ENCODE assay signal across 8 cellular contexts in the genomic region with DNA sequence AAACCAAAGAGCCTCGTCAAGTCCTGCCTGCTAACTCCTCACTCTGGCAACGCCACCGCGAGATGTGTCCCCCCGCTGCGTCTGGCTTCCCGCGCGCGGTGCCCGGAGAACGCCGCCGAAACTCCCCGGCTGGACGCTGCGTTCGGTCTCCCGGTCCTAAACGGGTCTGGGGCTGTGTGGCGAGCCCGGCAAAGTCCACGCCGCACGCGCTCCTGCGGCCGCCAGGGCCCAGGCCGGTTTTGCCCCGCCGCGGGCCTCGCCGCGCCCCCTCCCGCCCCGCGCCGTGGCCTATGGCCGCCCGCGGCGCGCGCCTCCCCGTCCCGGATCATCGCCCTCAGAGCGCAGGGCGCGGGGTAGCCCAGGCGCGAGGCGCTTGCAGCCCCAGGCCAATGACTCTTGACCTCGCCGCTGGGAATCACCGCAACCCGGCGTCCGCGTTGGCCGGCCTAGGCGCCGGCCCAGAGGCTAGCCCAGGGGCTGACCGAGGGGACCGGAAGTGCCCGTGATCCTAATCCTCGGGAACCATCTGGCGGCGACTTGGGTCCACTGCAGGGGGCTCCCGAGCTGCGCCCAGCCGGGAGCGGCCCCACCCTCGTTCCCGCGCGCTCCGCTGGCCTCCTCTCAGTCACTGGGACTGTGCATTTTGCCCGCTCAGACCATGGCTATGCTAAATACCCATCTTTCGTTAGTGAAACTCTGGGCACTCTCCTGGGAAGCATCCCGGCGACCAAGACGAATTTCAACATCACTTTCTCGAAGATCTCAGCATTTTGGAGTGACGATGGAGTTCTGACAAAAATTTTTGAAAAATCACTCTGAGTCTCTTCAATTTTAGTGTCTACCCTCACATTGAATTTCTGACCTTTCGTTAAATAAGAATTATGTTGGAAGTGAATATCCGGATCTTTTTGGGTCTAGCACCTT. TPM values are rescaled to one million over a fixed set of nuclear protein-coding genes. Genes with fewer than 3 reads are reported as not detected.
A peak's percentile ranks its signal among the peaks of the same experiment; 100 is the strongest.
DNase-seq lines count a peak whose midpoint lies in the region; ATAC-seq and TF ChIP-seq lines count a peak whose summit lies in the region.

Gene AADAT (minus strand): TSS at position 214 of the 924 bp plus-strand sequence. CDS start 266 bp downstream, outside the sequence.

- peaks cover 4% of the 10 kb centered on the region for H3K4me1 Mint-ChIP-seq in activated CD4-positive, alpha-beta memory T cell treated with anti-CD3 and anti-CD28 coated beads, Interleukin-2, amount 10 ng/mL, durations not matched to agents 7 days and 5 days

- no peaks in the 10 kb centered on the region for H3K27me3 ChIP-seq in uterus

- H3K4me1 ChIP-seq in uterus = no peaks in the 10 kb centered on the region

- DNase-seq in A172 (ENCODE audit: low spot score) = peak; percentile 68
- peak; percentile 95 for DNase-seq in GM03348 (ENCODE audit: low spot score)
- peak; percentile 19 for DNase-seq in NCI-H2081 treated with DMSO at 0.1 percent for 48 hours (lab: John Stamatoyannopoulos, UW)
- DNase-seq in activated CD4-positive, alpha-beta memory T cell treated with anti-CD3 and anti-CD28 coated beads, Interleukin-2, amount 10 ng/mL, durations not matched to agents 7 days and 5 days = no peak
- DNase-seq in fibroblast of the conjunctiva (ENCODE audit: low read depth) = peak; percentile 51
- peak; percentile 90 for DNase-seq in myocyte (ENCODE audit: low read depth)
- DNase-seq in uterus = peak; percentile 72 to 81

- H3K9me3 ChIP-seq in uterus = no peaks in the 10 kb centered on the region

- H3K27ac ChIP-seq in uterus = peak within 1 kb of the TSS; percentile 62 to 78

- H3K27ac Mint-ChIP-seq in activated CD4-positive, alpha-beta memory T cell treated with anti-CD3 and anti-CD28 coated beads, Interleukin-2, amount 10 ng/mL, durations not matched to agents 7 days and 5 days = no peak within 1 kb of the TSS

- H3K4me3 Mint-ChIP-seq in activated CD4-positive, alpha-beta memory T cell treated with anti-CD3 and anti-CD28 coated beads, Interleukin-2, amount 10 ng/mL, durations not matched to agents 7 days and 5 days = peak within 1 kb of the TSS; percentile 41

- peak in 1 of 2 donors; percentile 21 for TF ChIP-seq POLR2A in uterus (IDR thresholded peaks at IDR 0.05)

- no peaks in the 10 kb centered on the region for H3K36me3 ChIP-seq in uterus

- H3K27me3 Mint-ChIP-seq in activated CD4-positive, alpha-beta memory T cell treated with anti-CD3 and anti-CD28 coated beads, Interleukin-2, amount 10 ng/mL, durations not matched to agents 7 days and 5 days = peaks cover 30% of the 10 kb centered on the region

- POLR2A ChIA-PET in activated CD4-positive, alpha-beta memory T cell treated with anti-CD3 and anti-CD28 coated beads, Interleukin-2, amount 10 ng/mL, durations not matched to agents 7 days and 5 days (lab: Charles Lee) = no interaction called here

- CTCF ChIA-PET in activated CD4-positive, alpha-beta memory T cell treated with anti-CD3 and anti-CD28 coated beads, Interleukin-2, amount 10 ng/mL, durations not matched to agents 7 days and 5 days (lab: Charles Lee) = no interaction called here

- H3K9me3 Mint-ChIP-seq in activated CD4-positive, alpha-beta memory T cell treated with anti-CD3 and anti-CD28 coated beads, Interleukin-2, amount 10 ng/mL, durations not matched to agents 7 days and 5 days = no peaks in the 10 kb centered on the region

- H3K4me3 ChIP-seq in uterus = peak within 1 kb of the TSS; percentile 55 to 60

- intact Hi-C loops in uterus (cut with DNase I; ENCODE audit: low total_unique reads) = no loop called here

- H3K36me3 Mint-ChIP-seq in activated CD4-positive, alpha-beta memory T cell treated with anti-CD3 and anti-CD28 coated beads, Interleukin-2, amount 10 ng/mL, durations not matched to agents 7 days and 5 days (ENCODE audit: low read depth) = no peaks in the 10 kb centered on the region

- peak; percentile 60 to 87 (median 77) for TF ChIP-seq CTCF in uterus (IDR thresholded peaks at IDR 0.05)

- ATAC-seq in HG02763 (IDR thresholded peaks at IDR 0.05; ENCODE audit: unreplicated experiment) = peak; percentile 71

RNA-seq across cellular contexts. Expression of gene AADAT, which starts in this region (rescaled TPM):
- 3.0 and 5.6 TPM in 2 replicates for total RNA-seq in A172 (2014; rRNA removed; shearing (Covaris generic))
- total RNA-seq in activated CD4-positive, alpha-beta memory T cell treated with anti-CD3 and anti-CD28 coated beads, Interleukin-2, amount 10 ng/mL, durations not matched to agents 7 days and 5 days = not detected
- 3.7 and 9.1 TPM in 2 replicates for total RNA-seq in myocyte
- 4.1 TPM for polyA plus RNA-seq in myocyte (2012)
- 10 to 100 TPM; 11.1 to 28.4 (median 17.6) TPM for total RNA-seq in uterus
